ENCODE assay signal across 11 cellular contexts in the genomic region with DNA sequence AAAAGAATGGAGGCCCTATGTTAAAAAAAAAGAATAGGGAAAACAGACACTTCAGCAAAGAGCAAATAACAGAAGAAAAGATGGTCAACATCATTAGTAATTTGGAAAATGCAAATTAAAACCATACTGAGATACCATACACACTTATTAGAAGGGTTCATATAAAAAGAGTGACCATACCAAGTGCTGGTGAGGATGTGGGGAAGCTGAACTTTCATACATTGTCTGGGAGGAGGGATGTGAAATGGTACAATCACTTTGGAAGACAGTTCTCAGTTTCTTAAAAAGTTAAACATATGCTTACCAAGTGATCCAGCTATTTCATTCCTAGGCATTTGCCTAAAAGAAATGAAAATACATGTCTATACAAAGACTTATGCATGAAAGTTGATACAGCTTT.
"Had no signal": no experiment of that assay in that cellular context is flagged by ENCODE, and none has a peak within 500 bp of the region (broad histone marks: within the 10 kb centered on the region; RNA-seq: fewer than 3 reads in every experiment).

No MANE protein-coding gene starts in this region.

- H3K4me2 ChIP-seq: GM23338 had no signal

- H3K4me3 ChIP-seq: GM23248, GM23338, HAP-1 had no signal

- H3K9me3 Mint-ChIP-seq: GM23338 had no signal

- H3K27ac ChIP-seq: GM23248 had no signal

- H3K27ac Mint-ChIP-seq: GM23338, H9, HFFc6 had no signal

- ATAC-seq: GM23338, HCT116 had no signal

- DNase-seq: GM23248, GOT3, H7, H9, HCEC 1CT, HFFc6 had no signal

- H3K9ac ChIP-seq: GM23248 had no signal

- H3K4me1 ChIP-seq: HAP-1 had no signal

- H3K9me3 ChIP-seq: HAP-1 had no signal

- FAIRE-seq: H1, H54 had no signal

- H3K36me3 ChIP-seq: HAP-1 had no signal

- H2AFZ ChIP-seq: GM23248, GM23338 had no signal

- H3K4me3 Mint-ChIP-seq: GM23338, H9, HFFc6 had no signal
